11 cellular contexts compared by ENCODE assay signal in the genomic region with DNA sequence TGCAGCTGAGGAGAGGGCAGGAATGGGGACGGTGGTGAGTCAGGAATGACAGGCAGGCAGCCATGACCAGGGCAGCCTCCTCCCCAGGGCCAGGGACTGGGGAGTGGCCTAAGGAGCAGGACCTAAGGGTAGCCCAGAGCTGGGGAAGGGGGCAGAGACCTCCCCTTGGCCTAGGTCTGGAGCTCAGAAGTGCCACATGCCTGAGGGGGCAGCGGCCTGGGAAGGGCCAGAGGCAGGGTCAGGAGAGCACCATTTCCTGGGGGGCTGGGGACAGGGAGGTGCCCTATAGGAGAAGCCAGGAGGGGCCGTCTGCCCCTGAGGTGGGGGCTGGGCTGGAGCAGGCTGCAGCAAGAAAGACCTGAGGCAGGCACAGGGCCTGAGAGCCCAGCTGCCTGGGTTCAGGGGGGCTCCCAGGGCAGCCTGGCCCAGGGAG. TPM values are rescaled to one million over a fixed set of nuclear protein-coding genes. Genes with fewer than 3 reads are reported as not detected.
DNase-seq lines count a peak whose midpoint lies in the region; ATAC-seq and TF ChIP-seq lines count a peak whose summit lies in the region.
"Had no signal": no experiment of that assay in that cellular context is flagged by ENCODE, and none has a peak within 500 bp of the region (broad histone marks: within the 10 kb centered on the region; RNA-seq: fewer than 3 reads in every experiment).

No MANE protein-coding gene starts in this region.

- no peaks in the 10 kb centered on the region for H3K27me3 Mint-ChIP-seq in activated T-cell treated with anti-CD3 and anti-CD28 coated beads, Interleukin-2, amount 50 U/mL, for 4 hours (ENCODE audit: low read depth)
- H3K27me3 Mint-ChIP-seq in activated CD4-positive, alpha-beta memory T cell treated with anti-CD3 and anti-CD28 coated beads, Interleukin-2, amount 10 ng/mL, durations not matched to agents 7 days and 5 days, result no peaks in the 10 kb centered on the region
- H3K27me3 Mint-ChIP-seq in stimulated activated naive B cell treated with anti-CD40 and anti-IgM and Interleukin-4, amounts not matched to agents 10 μg/mL and 1 μg/mL and 100 μg/mL, for 72 hours, result no peaks in the 10 kb centered on the region
- no peaks in the 10 kb centered on the region for H3K27me3 Mint-ChIP-seq in mesothelial cell of epicardium (ENCODE audit: low read depth)

- no peak for DNase-seq in activated T-cell treated with anti-CD3 and anti-CD28 coated beads, Interleukin-2, amount 50 U/mL, for 4 hours
- DNase-seq in activated T-cell treated with anti-CD3 and anti-CD28 coated beads for 4 hours (no peak), islet precursor cell (peak; percentile 64), mesothelial cell of epicardium (ENCODE audit: low spot score in 2 of 2, unreplicated experiment in 2 of 2) (no peak), OCI-M2 (lab: John Stamatoyannopoulos, UW; ENCODE audit: unreplicated experiment) (no peak)
- no peak for DNase-seq in activated CD4-positive, alpha-beta memory T cell treated with anti-CD3 and anti-CD28 coated beads, Interleukin-2, amount 10 ng/mL, durations not matched to agents 7 days and 5 days
- no peak for DNase-seq in stimulated activated naive B cell treated with anti-CD40 and anti-IgM and Interleukin-4, amounts not matched to agents 10 μg/mL and 1 μg/mL and 100 μg/mL, for 72 hours
- DNase-seq: GOT3, NCI-H2171, T-helper 2 cell had no signal

- no peaks in the 10 kb centered on the region for H3K9me3 Mint-ChIP-seq in activated T-cell treated with anti-CD3 and anti-CD28 coated beads, Interleukin-2, amount 50 U/mL, for 4 hours
- H3K9me3 Mint-ChIP-seq in activated CD4-positive, alpha-beta memory T cell treated with anti-CD3 and anti-CD28 coated beads, Interleukin-2, amount 10 ng/mL, durations not matched to agents 7 days and 5 days, result no peaks in the 10 kb centered on the region
- no peaks in the 10 kb centered on the region for H3K9me3 Mint-ChIP-seq in stimulated activated naive B cell treated with anti-CD40 and anti-IgM and Interleukin-4, amounts not matched to agents 10 μg/mL and 1 μg/mL and 100 μg/mL, for 72 hours
- H3K9me3 Mint-ChIP-seq in mesothelial cell of epicardium, result no peaks in the 10 kb centered on the region

- H3K36me3 Mint-ChIP-seq in activated T-cell treated with anti-CD3 and anti-CD28 coated beads, Interleukin-2, amount 50 U/mL, for 4 hours (ENCODE audit: insufficient read depth), result peaks cover 71% of the 10 kb centered on the region
- peaks cover 88% of the 10 kb centered on the region for H3K36me3 Mint-ChIP-seq in activated CD4-positive, alpha-beta memory T cell treated with anti-CD3 and anti-CD28 coated beads, Interleukin-2, amount 10 ng/mL, durations not matched to agents 7 days and 5 days (ENCODE audit: low read depth)
- H3K36me3 Mint-ChIP-seq in stimulated activated naive B cell treated with anti-CD40 and anti-IgM and Interleukin-4, amounts not matched to agents 10 μg/mL and 1 μg/mL and 100 μg/mL, for 72 hours, result peaks cover 71 to 79% of the 10 kb centered on the region in 2 donors
- peaks cover 15% of the 10 kb centered on the region for H3K36me3 Mint-ChIP-seq in mesothelial cell of epicardium

- peak overlapping the region; percentile 61 for H3K27ac Mint-ChIP-seq in activated CD4-positive, alpha-beta memory T cell treated with anti-CD3 and anti-CD28 coated beads, Interleukin-2, amount 10 ng/mL, durations not matched to agents 7 days and 5 days
- peak overlapping the region; percentile 92 for H3K27ac Mint-ChIP-seq in stimulated activated naive B cell treated with anti-CD40 and anti-IgM and Interleukin-4, amounts not matched to agents 10 μg/mL and 1 μg/mL and 100 μg/mL, for 72 hours
- H3K27ac Mint-ChIP-seq in mesothelial cell of epicardium, result no peak overlapping the region

- peak overlapping the region; percentile 72 for H3K4me3 Mint-ChIP-seq in activated T-cell treated with anti-CD3 and anti-CD28 coated beads, Interleukin-2, amount 50 U/mL, for 4 hours
- no peak overlapping the region for H3K4me3 Mint-ChIP-seq in activated CD4-positive, alpha-beta memory T cell treated with anti-CD3 and anti-CD28 coated beads, Interleukin-2, amount 10 ng/mL, durations not matched to agents 7 days and 5 days
- peak overlapping the region; percentile 58 to 65 for H3K4me3 Mint-ChIP-seq in stimulated activated naive B cell treated with anti-CD40 and anti-IgM and Interleukin-4, amounts not matched to agents 10 μg/mL and 1 μg/mL and 100 μg/mL, for 72 hours
- H3K4me3 Mint-ChIP-seq in mesothelial cell of epicardium, result no peak overlapping the region

- ATAC-seq in activated T-cell treated with anti-CD3 and anti-CD28 coated beads, Interleukin-2, amount 50 U/mL, for 4 hours, result no peak
- ATAC-seq in stimulated activated naive B cell treated with anti-CD40 and anti-IgM and Interleukin-4, amounts not matched to agents 10 μg/mL and 1 μg/mL and 100 μg/mL, for 72 hours (replicated peaks), result no peak
- ATAC-seq in GM21619 (IDR thresholded peaks at IDR 0.05; ENCODE audit: unreplicated experiment), result no peak

- no peak for TF ChIP-seq CTCF in mesothelial cell of epicardium (IDR thresholded peaks at IDR 0.05; ENCODE audit: unreplicated experiment)

- H3K4me1 Mint-ChIP-seq in activated T-cell treated with anti-CD3 and anti-CD28 coated beads, Interleukin-2, amount 50 U/mL, for 4 hours (ENCODE audit: low read depth), result peaks cover 52% of the 10 kb centered on the region
- peaks cover 65% of the 10 kb centered on the region for H3K4me1 Mint-ChIP-seq in activated CD4-positive, alpha-beta memory T cell treated with anti-CD3 and anti-CD28 coated beads, Interleukin-2, amount 10 ng/mL, durations not matched to agents 7 days and 5 days
- H3K4me1 Mint-ChIP-seq in stimulated activated naive B cell treated with anti-CD40 and anti-IgM and Interleukin-4, amounts not matched to agents 10 μg/mL and 1 μg/mL and 100 μg/mL, for 72 hours, result peaks cover 43 to 78% of the 10 kb centered on the region in 2 donors
- peaks cover 5% of the 10 kb centered on the region for H3K4me1 Mint-ChIP-seq in mesothelial cell of epicardium

- CTCF ChIA-PET in activated CD4-positive, alpha-beta memory T cell treated with anti-CD3 and anti-CD28 coated beads, Interleukin-2, amount 10 ng/mL, durations not matched to agents 7 days and 5 days (lab: Charles Lee), result interaction anchor here (0.7 kb wide), 1 partner anchor 17 kb away, joined by 5 read pairs; no protein-coding TSS in a partner anchor

- POLR2A ChIA-PET in activated CD4-positive, alpha-beta memory T cell treated with anti-CD3 and anti-CD28 coated beads, Interleukin-2, amount 10 ng/mL, durations not matched to agents 7 days and 5 days (lab: Charles Lee), result interaction anchor here (0.7 kb wide), 1 partner anchor 8 kb away, joined by 3 read pairs; no protein-coding TSS in a partner anchor

RNA-seq across cellular contexts. Expression of gene CFLAR, which starts 20.9 kb away (rescaled TPM):
- total RNA-seq in activated T-cell treated with anti-CD3 and anti-CD28 coated beads, Interleukin-2, amount 50 U/mL, for 4 hours, result 100 to 1,000 TPM; 279 to 340 (median 291) TPM
- 100 to 1,000 TPM; 192 to 196 TPM for total RNA-seq in activated CD4-positive, alpha-beta memory T cell treated with anti-CD3 and anti-CD28 coated beads, Interleukin-2, amount 10 ng/mL, durations not matched to agents 7 days and 5 days
- 37.0 to 43.9 TPM (median 40.8 TPM) in 3 replicates for total RNA-seq in mesothelial cell of epicardium

RNA-seq across cellular contexts. Expression of gene CASP10, which starts 46.0 kb away (rescaled TPM):
- 1 to 10 TPM; 3.4 to 4.8 (median 4.4) TPM for total RNA-seq in activated T-cell treated with anti-CD3 and anti-CD28 coated beads, Interleukin-2, amount 50 U/mL, for 4 hours
- total RNA-seq in activated CD4-positive, alpha-beta memory T cell treated with anti-CD3 and anti-CD28 coated beads, Interleukin-2, amount 10 ng/mL, durations not matched to agents 7 days and 5 days, result 10 to 100 TPM; 47.8 to 51.3 TPM
- 2.2 to 3.1 TPM (median 2.8 TPM) in 3 replicates for total RNA-seq in mesothelial cell of epicardium

Comparison
In these comparisons a context has a peak if more than half of its experiments do, and no peak if none do; other contexts are left out.
1. H3K4me3 Mint-ChIP-seq: peak in activated T-cell treated with anti-CD3 and anti-CD28 coated beads, Interleukin-2, amount 50 U/mL, for 4 hours (single experiment) and stimulated activated naive B cell treated with anti-CD40 and anti-IgM and Interleukin-4, amounts not matched to agents 10 μg/mL and 1 μg/mL and 100 μg/mL, for 72 hours (2 of 2); none in activated CD4-positive, alpha-beta memory T cell treated with anti-CD3 and anti-CD28 coated beads, Interleukin-2, amount 10 ng/mL, durations not matched to agents 7 days and 5 days (single experiment) and mesothelial cell of epicardium (single experiment).
2. RNA of gene CASP10, which starts 46.0 kb away (total RNA-seq): 47.8 to 51.3 TPM in activated CD4-positive, alpha-beta memory T cell treated with anti-CD3 and anti-CD28 coated beads, Interleukin-2, amount 10 ng/mL, durations not matched to agents 7 days and 5 days; 3.4 to 4.8 TPM in activated T-cell treated with anti-CD3 and anti-CD28 coated beads, Interleukin-2, amount 50 U/mL, for 4 hours and 2.2 to 3.1 TPM in mesothelial cell of epicardium; every median in the first group is over 4 times any median in the second.